Comparison of ENCODE assay signal across 35 cellular contexts in the genomic region with DNA sequence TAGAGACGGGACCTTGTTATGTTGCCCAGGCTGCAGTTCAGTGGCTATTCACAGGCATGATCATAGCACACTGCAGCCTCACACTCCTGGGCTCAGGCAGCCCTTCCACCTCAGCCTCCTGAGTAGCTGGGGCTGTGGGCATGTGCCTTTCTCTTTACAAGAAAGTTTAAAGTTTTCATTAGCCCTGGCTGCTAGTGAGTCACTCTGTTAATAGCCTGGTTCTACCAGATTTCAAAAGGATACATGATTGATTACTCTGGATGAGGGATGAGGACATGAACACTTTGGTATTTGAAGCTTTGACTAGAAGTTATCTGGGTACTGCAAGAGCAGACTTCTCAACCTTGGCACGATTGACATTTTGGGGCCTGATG.
DNase-seq lines count a peak whose midpoint lies in the region; ATAC-seq and TF ChIP-seq lines count a peak whose summit lies in the region.
"Had no signal": no experiment of that assay in that cellular context is flagged by ENCODE, and none has a peak within 500 bp of the region (broad histone marks: within the 10 kb centered on the region; RNA-seq: fewer than 3 reads in every experiment).

No MANE protein-coding gene starts in this region.

- no peaks in the 10 kb centered on the region for H3K9me3 Mint-ChIP-seq in GM23338
- H3K9me3 Mint-ChIP-seq in nephron progenitor cell: no peaks in the 10 kb centered on the region
- H3K9me3 Mint-ChIP-seq: naive thymus-derived CD4-positive, alpha-beta T cell had no signal

- peaks cover 4% of the 10 kb centered on the region; the same call in 2 of the 3 replicates for H3K4me1 Mint-ChIP-seq in GM23338
- peaks cover 39% of the 10 kb centered on the region for H3K4me1 Mint-ChIP-seq in nephron progenitor cell
- H3K4me1 Mint-ChIP-seq: B cell; naive thymus-derived CD4-positive, alpha-beta T cell had no signal

- H3K27me3 Mint-ChIP-seq in GM23338 (ENCODE audit: insufficient read depth, low read depth, poor library complexity): no peaks in the 10 kb centered on the region
- H3K27me3 Mint-ChIP-seq in nephron progenitor cell (ENCODE audit: low read depth, poor library complexity): no peaks in the 10 kb centered on the region

- H3K9me3 ChIP-seq in gastroesophageal sphincter (no peaks in the 10 kb centered on the region), MM.1S (replicated peaks; ENCODE audit: insufficient read depth, low read length) (no peaks in the 10 kb centered on the region)
- H3K9me3 ChIP-seq: gastrocnemius medialis, psoas muscle, stomach had no signal

- DNase-seq in GM23338 (ENCODE audit: low spot score) (no peak), astrocyte of the hippocampus (ENCODE audit: low read depth, low spot score) (peak; percentile 39), nephron progenitor cell (no peak), AG20443 (ENCODE audit: low spot score) (no peak), MM.1S (no peak)
- DNase-seq: activated CD4-positive, alpha-beta T cell treated with anti-CD3 and anti-CD28 coated beads, Interleukin-2, amount 50 U/mL, for 1 hour; activated CD4-positive, CD25-positive, alpha-beta regulatory T cell; activated effector memory CD4-positive, alpha-beta T cell treated with anti-CD3 and anti-CD28 coated beads, Interleukin-2, amount 50 U/mL, for 16 hours; activated T-cell treated with anti-CD3 and anti-CD28 coated beads, Interleukin-2, amount 50 U/mL, for 1 hour; anterior cingulate cortex; cortex of kidney; DMS 273 treated with DMSO at 0.1 percent for 48 hours; effector memory CD4-positive, alpha-beta T cell; erythroblast; gastrocnemius medialis; hippocampal formation; Kasumi-1; naive thymus-derived CD4-positive, alpha-beta T cell; NCI-H1694 treated with DMSO at 0.1 percent for 48 hours; NCI-H2171 treated with DMSO at 0.1 percent for 48 hours; NCI-H524; NK-92 treated with Interleukin-12 subunit alpha and Interleukin-12 subunit beta, amount 100 ng/mL, for 24 hours; nucleus accumbens; psoas muscle; stimulated activated CD4-positive, alpha-beta T cell treated with anti-CD3 and anti-CD28 coated beads, Interleukin-4, amount 100 ng/mL, for 1 hour; stomach had no signal

- H3K4me1 ChIP-seq in GM23338 (ENCODE audit: insufficient read depth): 0 out of 2 replicates have a peak, but pooled peaks cover 7% of the 10 kb centered on the region
- peaks cover 3 to 31% (median 3%) of the 10 kb centered on the region in 3 donors for H3K4me1 ChIP-seq in gastroesophageal sphincter
- H3K4me1 ChIP-seq in MM.1S (ENCODE audit: low read length): no peaks in the 10 kb centered on the region
- H3K4me1 ChIP-seq: gastrocnemius medialis, psoas muscle had no signal

- H3K27me3 ChIP-seq in GM23338 (ENCODE audit: insufficient read depth) (no peaks in the 10 kb centered on the region), gastroesophageal sphincter (no peaks in the 10 kb centered on the region), MM.1S (replicated peaks; ENCODE audit: insufficient read depth, low read length) (no peaks in the 10 kb centered on the region)
- H3K27me3 ChIP-seq: gastrocnemius medialis, stomach had no signal

- H3K9me2 ChIP-seq in GM23338 (ENCODE audit: insufficient read depth) (no peaks in the 10 kb centered on the region), MM.1S (replicated peaks; ENCODE audit: insufficient read depth, low read length) (no peaks in the 10 kb centered on the region)

- no peak overlapping the region for H2AFZ ChIP-seq in GM23338
- no peak overlapping the region for H2AFZ ChIP-seq in MM.1S (ENCODE audit: low read length)
- H2AFZ ChIP-seq: PC-9 had no signal

- ATAC-seq in GM23338 (no peak; the same call in 2 of the 3 replicates), gastroesophageal sphincter (no peak), HG03159 (IDR thresholded peaks at IDR 0.05; ENCODE audit: unreplicated experiment) (no peak), GM18519 (IDR thresholded peaks at IDR 0.05; ENCODE audit: low FRiP score, unreplicated experiment) (no peak)
- ATAC-seq: gastrocnemius medialis; left lobe of liver; naive thymus-derived CD4-positive, alpha-beta T cell; psoas muscle had no signal

- H3K36me3 Mint-ChIP-seq in GM23338 (ENCODE audit: low read depth): no peaks in the 10 kb centered on the region
- H3K36me3 Mint-ChIP-seq in nephron progenitor cell (ENCODE audit: low read depth): no peaks in the 10 kb centered on the region
- H3K36me3 Mint-ChIP-seq: activated naive CD8-positive, alpha-beta T cell; naive thymus-derived CD4-positive, alpha-beta T cell had no signal

- no peak overlapping the region for H3K4me2 ChIP-seq in GM23338
- no peak overlapping the region for H3K4me2 ChIP-seq in MM.1S (ENCODE audit: low read depth, low read length)
- H3K4me2 ChIP-seq: PC-9 had no signal

- no peak for TF ChIP-seq CTCF in GM23338 (conservative IDR thresholded peaks at IDR 0.05; ENCODE audit: low read depth in 2 of 2)
- TF ChIP-seq CTCF in gastroesophageal sphincter (IDR thresholded peaks at IDR 0.05): no peak
- no peak for TF ChIP-seq CTCF in nephron progenitor cell (IDR thresholded peaks at IDR 0.05)
- TF ChIP-seq CTCF in MM.1S (IDR thresholded peaks at IDR 0.05; ENCODE audit: low read length): no peak

- no peak overlapping the region for H3K4me3 ChIP-seq in GM23338
- no peak overlapping the region for H3K4me3 ChIP-seq in gastroesophageal sphincter
- H3K4me3 ChIP-seq in MM.1S (ENCODE audit: low read length): no peak overlapping the region
- H3K4me3 ChIP-seq: cardiac muscle cell, gastrocnemius medialis, PC-9, psoas muscle, SK-N-MC, stomach had no signal

- TF ChIP-seq POLR2A in gastroesophageal sphincter (IDR thresholded peaks at IDR 0.05): no peak

- no peaks in the 10 kb centered on the region for H3F3A ChIP-seq in GM23338 (replicated peaks; ENCODE audit: low read depth)
- no peaks in the 10 kb centered on the region for H3F3A ChIP-seq in MM.1S (ENCODE audit: insufficient read depth, low read length)

- H3K79me2 ChIP-seq in GM23338 (replicated peaks; ENCODE audit: insufficient read depth) (no peaks in the 10 kb centered on the region), MM.1S (ENCODE audit: low read length) (no peaks in the 10 kb centered on the region)

- H3K36me3 ChIP-seq in GM23338 (ENCODE audit: insufficient read depth): no peaks in the 10 kb centered on the region
- peaks cover 0 to 21% of the 10 kb centered on the region in 2 donors for H3K36me3 ChIP-seq in gastroesophageal sphincter
- no peaks in the 10 kb centered on the region for H3K36me3 ChIP-seq in MM.1S (replicated peaks; ENCODE audit: insufficient read depth, low read length)
- H3K36me3 ChIP-seq: cardiac muscle cell, gastrocnemius medialis had no signal

- no peak for TF ChIP-seq EP300 in gastroesophageal sphincter (IDR thresholded peaks at IDR 0.05)

- H4K20me1 ChIP-seq in GM23338 (replicated peaks; ENCODE audit: insufficient read depth): no peaks in the 10 kb centered on the region
- no peaks in the 10 kb centered on the region for H4K20me1 ChIP-seq in MM.1S (ENCODE audit: insufficient read depth, low read length)

- H3K27ac Mint-ChIP-seq in GM23338 (0 out of 2 replicates have a peak overlapping the region, but pooled peaks have one; percentile 34), nephron progenitor cell (peak overlapping the region; percentile 64)
- H3K27ac Mint-ChIP-seq: activated naive CD8-positive, alpha-beta T cell; B cell; naive thymus-derived CD4-positive, alpha-beta T cell had no signal

- WGBS in gastroesophageal sphincter (ENCODE audit: low coverage in 1 of 2), 2 donors: 14 to 46% methylated on average over 1 to 2 of the region's 2 CpGs

- H3K27ac ChIP-seq in GM23338 (ENCODE audit: low read depth) (no peak overlapping the region), gastroesophageal sphincter (peak overlapping the region in 3 of 4 donors; percentile 52 to 70 (median 57)), MM.1S (ENCODE audit: low read length) (no peak overlapping the region)
- H3K27ac ChIP-seq: cardiac muscle cell, gastrocnemius medialis, PC-9, psoas muscle, SK-N-MC, stomach had no signal

- H3K9ac ChIP-seq in MM.1S (ENCODE audit: low read length): no peak overlapping the region

- no peak overlapping the region for H3K4me3 Mint-ChIP-seq in GM23338
- no peak overlapping the region for H3K4me3 Mint-ChIP-seq in nephron progenitor cell
- H3K4me3 Mint-ChIP-seq: activated naive CD8-positive, alpha-beta T cell; B cell; naive thymus-derived CD4-positive, alpha-beta T cell had no signal

TF ChIP-seq in GM23338, 12 proteins besides CTCF, POLR2A, EP300 and RAD21:
- TF ChIP-seq STAT1 (IDR thresholded peaks at IDR 0.05; ENCODE audit: unreplicated experiment): no peak

Comparison
In these comparisons a context has a peak if more than half of its experiments do, and no peak if none do; other contexts are left out.
1. H3K27ac ChIP-seq: peak in gastroesophageal sphincter (3 of 4); none in GM23338 (single experiment) and MM.1S (single experiment).